Comparison of ENCODE assay signal across 1 cellular context in the genomic region with DNA sequence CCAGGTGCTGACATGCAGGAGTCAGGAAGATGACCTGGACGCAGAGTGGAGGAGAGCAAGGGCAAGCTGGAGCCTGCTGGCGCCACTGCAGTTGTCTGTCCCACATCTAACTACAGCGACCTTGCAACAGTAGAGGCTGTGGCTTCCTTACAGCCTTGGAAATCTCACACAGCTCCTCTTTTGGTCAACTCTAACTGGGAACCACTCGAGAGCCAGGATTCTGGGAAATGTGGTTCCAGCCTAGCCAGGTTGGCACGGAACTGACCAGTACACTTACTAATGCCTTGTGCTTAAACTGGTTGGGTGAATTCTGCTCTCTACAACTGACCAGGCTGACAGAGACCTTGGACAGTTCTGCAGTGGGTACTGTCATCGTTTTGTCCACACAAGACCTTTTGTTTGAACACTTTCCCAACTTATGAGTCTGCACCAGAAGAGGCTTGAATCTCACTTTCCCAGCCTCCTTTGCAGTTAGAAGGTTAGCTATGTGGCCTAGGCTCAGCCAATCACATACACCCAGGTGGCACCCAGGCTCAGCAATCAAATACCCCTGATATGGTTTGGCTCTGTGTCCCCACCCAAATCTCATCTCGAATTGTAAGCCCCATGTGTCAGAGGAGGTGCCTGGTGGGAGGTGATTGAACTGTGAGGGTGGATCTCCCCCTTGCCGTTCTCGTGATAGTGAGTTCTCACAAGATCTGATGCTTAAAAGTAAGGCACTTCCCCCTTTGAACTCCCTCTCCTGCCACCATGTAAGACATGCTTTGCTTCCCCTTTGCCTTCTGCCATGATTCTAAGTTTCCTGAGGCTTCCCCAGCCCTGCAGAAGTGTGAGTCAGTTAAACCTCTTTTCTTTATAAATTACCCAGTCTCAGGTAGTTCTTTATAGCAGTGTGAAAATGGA.
TF ChIP-seq lines count a peak whose summit lies in the region.

No MANE protein-coding gene starts in this region.

TF ChIP-seq in HepG2, 621 proteins besides CTCF, POLR2A, EP300 and RAD21 (continued from another document and continues in another):
- TF ChIP-seq, protein P1, sequence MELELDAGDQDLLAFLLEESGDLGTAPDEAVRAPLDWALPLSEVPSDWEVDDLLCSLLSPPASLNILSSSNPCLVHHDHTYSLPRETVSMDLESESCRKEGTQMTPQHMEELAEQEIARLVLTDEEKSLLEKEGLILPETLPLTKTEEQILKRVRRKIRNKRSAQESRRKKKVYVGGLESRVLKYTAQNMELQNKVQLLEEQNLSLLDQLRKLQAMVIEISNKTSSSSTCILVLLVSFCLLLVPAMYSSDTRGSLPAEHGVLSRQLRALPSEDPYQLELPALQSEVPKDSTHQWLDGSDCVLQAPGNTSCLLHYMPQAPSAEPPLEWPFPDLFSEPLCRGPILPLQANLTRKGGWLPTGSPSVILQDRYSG (CRISPR knock-in tag; IDR thresholded peaks at IDR 0.05): no peak
- TF ChIP-seq, protein P2, sequence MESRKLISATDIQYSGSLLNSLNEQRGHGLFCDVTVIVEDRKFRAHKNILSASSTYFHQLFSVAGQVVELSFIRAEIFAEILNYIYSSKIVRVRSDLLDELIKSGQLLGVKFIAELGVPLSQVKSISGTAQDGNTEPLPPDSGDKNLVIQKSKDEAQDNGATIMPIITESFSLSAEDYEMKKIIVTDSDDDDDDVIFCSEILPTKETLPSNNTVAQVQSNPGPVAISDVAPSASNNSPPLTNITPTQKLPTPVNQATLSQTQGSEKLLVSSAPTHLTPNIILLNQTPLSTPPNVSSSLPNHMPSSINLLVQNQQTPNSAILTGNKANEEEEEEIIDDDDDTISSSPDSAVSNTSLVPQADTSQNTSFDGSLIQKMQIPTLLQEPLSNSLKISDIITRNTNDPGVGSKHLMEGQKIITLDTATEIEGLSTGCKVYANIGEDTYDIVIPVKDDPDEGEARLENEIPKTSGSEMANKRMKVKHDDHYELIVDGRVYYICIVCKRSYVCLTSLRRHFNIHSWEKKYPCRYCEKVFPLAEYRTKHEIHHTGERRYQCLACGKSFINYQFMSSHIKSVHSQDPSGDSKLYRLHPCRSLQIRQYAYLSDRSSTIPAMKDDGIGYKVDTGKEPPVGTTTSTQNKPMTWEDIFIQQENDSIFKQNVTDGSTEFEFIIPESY (CRISPR knock-in tag; IDR thresholded peaks at IDR 0.05): no peak
- no peak for TF ChIP-seq SRSF9 (IDR thresholded peaks at IDR 0.05; ENCODE audit: borderline replicate concordance, insufficient read depth, low read depth, low read length, poor library complexity, severe bottlenecking)
- no peak; the same call in 1 of the 2 replicates for TF ChIP-seq BRD4 (CRISPR knock-in tag; IDR thresholded peaks at IDR 0.05)
- no peak for TF ChIP-seq ZNF564 (CRISPR knock-in tag; IDR thresholded peaks at IDR 0.05)
- TF ChIP-seq MYC (CRISPR knock-in tag; IDR thresholded peaks at IDR 0.05; ENCODE audit: borderline replicate concordance): no peak
- no peak for TF ChIP-seq SIX4 (CRISPR knock-in tag; IDR thresholded peaks at IDR 0.05)
- TF ChIP-seq, protein P3, sequence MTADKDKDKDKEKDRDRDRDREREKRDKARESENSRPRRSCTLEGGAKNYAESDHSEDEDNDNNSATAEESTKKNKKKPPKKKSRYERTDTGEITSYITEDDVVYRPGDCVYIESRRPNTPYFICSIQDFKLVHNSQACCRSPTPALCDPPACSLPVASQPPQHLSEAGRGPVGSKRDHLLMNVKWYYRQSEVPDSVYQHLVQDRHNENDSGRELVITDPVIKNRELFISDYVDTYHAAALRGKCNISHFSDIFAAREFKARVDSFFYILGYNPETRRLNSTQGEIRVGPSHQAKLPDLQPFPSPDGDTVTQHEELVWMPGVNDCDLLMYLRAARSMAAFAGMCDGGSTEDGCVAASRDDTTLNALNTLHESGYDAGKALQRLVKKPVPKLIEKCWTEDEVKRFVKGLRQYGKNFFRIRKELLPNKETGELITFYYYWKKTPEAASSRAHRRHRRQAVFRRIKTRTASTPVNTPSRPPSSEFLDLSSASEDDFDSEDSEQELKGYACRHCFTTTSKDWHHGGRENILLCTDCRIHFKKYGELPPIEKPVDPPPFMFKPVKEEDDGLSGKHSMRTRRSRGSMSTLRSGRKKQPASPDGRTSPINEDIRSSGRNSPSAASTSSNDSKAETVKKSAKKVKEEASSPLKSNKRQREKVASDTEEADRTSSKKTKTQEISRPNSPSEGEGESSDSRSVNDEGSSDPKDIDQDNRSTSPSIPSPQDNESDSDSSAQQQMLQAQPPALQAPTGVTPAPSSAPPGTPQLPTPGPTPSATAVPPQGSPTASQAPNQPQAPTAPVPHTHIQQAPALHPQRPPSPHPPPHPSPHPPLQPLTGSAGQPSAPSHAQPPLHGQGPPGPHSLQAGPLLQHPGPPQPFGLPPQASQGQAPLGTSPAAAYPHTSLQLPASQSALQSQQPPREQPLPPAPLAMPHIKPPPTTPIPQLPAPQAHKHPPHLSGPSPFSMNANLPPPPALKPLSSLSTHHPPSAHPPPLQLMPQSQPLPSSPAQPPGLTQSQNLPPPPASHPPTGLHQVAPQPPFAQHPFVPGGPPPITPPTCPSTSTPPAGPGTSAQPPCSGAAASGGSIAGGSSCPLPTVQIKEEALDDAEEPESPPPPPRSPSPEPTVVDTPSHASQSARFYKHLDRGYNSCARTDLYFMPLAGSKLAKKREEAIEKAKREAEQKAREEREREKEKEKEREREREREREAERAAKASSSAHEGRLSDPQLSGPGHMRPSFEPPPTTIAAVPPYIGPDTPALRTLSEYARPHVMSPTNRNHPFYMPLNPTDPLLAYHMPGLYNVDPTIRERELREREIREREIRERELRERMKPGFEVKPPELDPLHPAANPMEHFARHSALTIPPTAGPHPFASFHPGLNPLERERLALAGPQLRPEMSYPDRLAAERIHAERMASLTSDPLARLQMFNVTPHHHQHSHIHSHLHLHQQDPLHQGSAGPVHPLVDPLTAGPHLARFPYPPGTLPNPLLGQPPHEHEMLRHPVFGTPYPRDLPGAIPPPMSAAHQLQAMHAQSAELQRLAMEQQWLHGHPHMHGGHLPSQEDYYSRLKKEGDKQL (CRISPR knock-in tag; IDR thresholded peaks at IDR 0.05; ENCODE audit: low read depth): 0 out of 2 replicates have a peak, but pooled peaks have one; percentile 29
- TF ChIP-seq, protein P4, sequence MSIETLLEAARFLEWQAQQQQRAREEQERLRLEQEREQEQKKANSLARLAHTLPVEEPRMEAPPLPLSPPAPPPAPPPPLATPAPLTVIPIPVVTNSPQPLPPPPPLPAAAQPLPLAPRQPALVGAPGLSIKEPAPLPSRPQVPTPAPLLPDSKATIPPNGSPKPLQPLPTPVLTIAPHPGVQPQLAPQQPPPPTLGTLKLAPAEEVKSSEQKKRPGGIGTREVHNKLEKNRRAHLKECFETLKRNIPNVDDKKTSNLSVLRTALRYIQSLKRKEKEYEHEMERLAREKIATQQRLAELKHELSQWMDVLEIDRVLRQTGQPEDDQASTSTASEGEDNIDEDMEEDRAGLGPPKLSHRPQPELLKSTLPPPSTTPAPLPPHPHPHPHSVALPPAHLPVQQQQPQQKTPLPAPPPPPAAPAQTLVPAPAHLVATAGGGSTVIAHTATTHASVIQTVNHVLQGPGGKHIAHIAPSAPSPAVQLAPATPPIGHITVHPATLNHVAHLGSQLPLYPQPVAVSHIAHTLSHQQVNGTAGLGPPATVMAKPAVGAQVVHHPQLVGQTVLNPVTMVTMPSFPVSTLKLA (IDR thresholded peaks at IDR 0.05): no peak
- TF ChIP-seq PHF21A (CRISPR knock-in tag; IDR thresholded peaks at IDR 0.05): no peak; the same call in 1 of the 2 replicates
- TF ChIP-seq, protein P5, sequence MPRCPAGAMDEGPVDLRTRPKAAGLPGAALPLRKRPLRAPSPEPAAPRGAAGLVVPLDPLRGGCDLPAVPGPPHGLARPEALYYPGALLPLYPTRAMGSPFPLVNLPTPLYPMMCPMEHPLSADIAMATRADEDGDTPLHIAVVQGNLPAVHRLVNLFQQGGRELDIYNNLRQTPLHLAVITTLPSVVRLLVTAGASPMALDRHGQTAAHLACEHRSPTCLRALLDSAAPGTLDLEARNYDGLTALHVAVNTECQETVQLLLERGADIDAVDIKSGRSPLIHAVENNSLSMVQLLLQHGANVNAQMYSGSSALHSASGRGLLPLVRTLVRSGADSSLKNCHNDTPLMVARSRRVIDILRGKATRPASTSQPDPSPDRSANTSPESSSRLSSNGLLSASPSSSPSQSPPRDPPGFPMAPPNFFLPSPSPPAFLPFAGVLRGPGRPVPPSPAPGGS (CRISPR knock-in tag; IDR thresholded peaks at IDR 0.05): peak; percentile 74; the same call in 1 of the 2 replicates
- TF ChIP-seq, protein P6, sequence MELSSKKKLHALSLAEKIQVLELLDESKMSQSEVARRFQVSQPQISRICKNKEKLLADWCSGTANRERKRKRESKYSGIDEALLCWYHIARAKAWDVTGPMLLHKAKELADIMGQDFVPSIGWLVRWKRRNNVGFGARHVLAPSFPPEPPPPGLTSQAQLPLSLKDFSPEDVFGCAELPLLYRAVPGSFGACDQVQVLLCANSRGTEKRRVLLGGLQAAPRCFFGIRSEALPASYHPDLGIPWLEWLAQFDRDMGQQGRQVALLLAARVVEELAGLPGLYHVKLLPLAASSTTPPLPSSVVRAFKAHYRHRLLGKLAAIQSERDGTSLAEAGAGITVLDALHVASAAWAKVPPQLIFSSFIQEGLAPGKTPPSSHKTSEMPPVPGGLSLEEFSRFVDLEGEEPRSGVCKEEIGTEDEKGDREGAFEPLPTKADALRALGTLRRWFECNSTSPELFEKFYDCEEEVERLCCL (CRISPR knock-in tag; IDR thresholded peaks at IDR 0.05; ENCODE audit: borderline replicate concordance): no peak
- TF ChIP-seq PAWR (CRISPR knock-in tag; IDR thresholded peaks at IDR 0.05; ENCODE audit: borderline replicate concordance): no peak
- peak; percentile 77; the same call in 1 of the 2 replicates for TF ChIP-seq ZNF274 (CRISPR knock-in tag; IDR thresholded peaks at IDR 0.05)
- no peak for TF ChIP-seq CC2D1A (CRISPR knock-in tag; IDR thresholded peaks at IDR 0.05)
- 0 out of 2 replicates have a peak, but pooled peaks have one; percentile 25 for TF ChIP-seq MEIS1 (CRISPR knock-in tag; IDR thresholded peaks at IDR 0.05; ENCODE audit: borderline replicate concordance)
- TF ChIP-seq, protein P7, sequence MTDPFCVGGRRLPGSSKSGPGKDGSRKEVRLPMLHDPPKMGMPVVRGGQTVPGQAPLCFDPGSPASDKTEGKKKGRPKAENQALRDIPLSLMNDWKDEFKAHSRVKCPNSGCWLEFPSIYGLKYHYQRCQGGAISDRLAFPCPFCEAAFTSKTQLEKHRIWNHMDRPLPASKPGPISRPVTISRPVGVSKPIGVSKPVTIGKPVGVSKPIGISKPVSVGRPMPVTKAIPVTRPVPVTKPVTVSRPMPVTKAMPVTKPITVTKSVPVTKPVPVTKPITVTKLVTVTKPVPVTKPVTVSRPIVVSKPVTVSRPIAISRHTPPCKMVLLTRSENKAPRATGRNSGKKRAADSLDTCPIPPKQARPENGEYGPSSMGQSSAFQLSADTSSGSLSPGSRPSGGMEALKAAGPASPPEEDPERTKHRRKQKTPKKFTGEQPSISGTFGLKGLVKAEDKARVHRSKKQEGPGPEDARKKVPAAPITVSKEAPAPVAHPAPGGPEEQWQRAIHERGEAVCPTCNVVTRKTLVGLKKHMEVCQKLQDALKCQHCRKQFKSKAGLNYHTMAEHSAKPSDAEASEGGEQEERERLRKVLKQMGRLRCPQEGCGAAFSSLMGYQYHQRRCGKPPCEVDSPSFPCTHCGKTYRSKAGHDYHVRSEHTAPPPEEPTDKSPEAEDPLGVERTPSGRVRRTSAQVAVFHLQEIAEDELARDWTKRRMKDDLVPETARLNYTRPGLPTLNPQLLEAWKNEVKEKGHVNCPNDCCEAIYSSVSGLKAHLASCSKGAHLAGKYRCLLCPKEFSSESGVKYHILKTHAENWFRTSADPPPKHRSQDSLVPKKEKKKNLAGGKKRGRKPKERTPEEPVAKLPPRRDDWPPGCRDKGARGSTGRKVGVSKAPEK (CRISPR knock-in tag; IDR thresholded peaks at IDR 0.05; ENCODE audit: borderline replicate concordance): 0 out of 2 replicates have a peak, but pooled peaks have one; percentile 30
- peak; percentile 49; the same call in 1 of the 2 replicates for TF ChIP-seq SP4 (CRISPR knock-in tag; IDR thresholded peaks at IDR 0.05)
- TF ChIP-seq SALL2 (CRISPR knock-in tag; IDR thresholded peaks at IDR 0.05): no peak; the same call in 1 of the 2 replicates
- TF ChIP-seq KMT2B (CRISPR knock-in tag; IDR thresholded peaks at IDR 0.05): no peak
- no peak; the same call in 1 of the 2 replicates for TF ChIP-seq ZNF343 (CRISPR knock-in tag; IDR thresholded peaks at IDR 0.05)
- TF ChIP-seq HNF4G (IDR thresholded peaks at IDR 0.05; ENCODE audit: borderline replicate concordance, low read depth, low read length): no peak
- TF ChIP-seq HNF4G (CRISPR knock-in tag; IDR thresholded peaks at IDR 0.05; ENCODE audit: borderline replicate concordance, low read depth): no peak
- no peak for TF ChIP-seq SCMH1 (CRISPR knock-in tag; IDR thresholded peaks at IDR 0.05; ENCODE audit: borderline replicate concordance)
- no peak for TF ChIP-seq ZNF264 (CRISPR knock-in tag; IDR thresholded peaks at IDR 0.05)
- TF ChIP-seq GATA4 (IDR thresholded peaks at IDR 0.05; ENCODE audit: borderline replicate concordance, low read depth): no peak
- TF ChIP-seq, protein P8, sequence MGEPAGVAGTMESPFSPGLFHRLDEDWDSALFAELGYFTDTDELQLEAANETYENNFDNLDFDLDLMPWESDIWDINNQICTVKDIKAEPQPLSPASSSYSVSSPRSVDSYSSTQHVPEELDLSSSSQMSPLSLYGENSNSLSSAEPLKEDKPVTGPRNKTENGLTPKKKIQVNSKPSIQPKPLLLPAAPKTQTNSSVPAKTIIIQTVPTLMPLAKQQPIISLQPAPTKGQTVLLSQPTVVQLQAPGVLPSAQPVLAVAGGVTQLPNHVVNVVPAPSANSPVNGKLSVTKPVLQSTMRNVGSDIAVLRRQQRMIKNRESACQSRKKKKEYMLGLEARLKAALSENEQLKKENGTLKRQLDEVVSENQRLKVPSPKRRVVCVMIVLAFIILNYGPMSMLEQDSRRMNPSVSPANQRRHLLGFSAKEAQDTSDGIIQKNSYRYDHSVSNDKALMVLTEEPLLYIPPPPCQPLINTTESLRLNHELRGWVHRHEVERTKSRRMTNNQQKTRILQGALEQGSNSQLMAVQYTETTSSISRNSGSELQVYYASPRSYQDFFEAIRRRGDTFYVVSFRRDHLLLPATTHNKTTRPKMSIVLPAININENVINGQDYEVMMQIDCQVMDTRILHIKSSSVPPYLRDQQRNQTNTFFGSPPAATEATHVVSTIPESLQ (CRISPR knock-in tag; conservative IDR thresholded peaks at IDR 0.05): no peak
- TF ChIP-seq ZNF761 (CRISPR knock-in tag; conservative IDR thresholded peaks at IDR 0.05): no peak
- TF ChIP-seq, protein P9, sequence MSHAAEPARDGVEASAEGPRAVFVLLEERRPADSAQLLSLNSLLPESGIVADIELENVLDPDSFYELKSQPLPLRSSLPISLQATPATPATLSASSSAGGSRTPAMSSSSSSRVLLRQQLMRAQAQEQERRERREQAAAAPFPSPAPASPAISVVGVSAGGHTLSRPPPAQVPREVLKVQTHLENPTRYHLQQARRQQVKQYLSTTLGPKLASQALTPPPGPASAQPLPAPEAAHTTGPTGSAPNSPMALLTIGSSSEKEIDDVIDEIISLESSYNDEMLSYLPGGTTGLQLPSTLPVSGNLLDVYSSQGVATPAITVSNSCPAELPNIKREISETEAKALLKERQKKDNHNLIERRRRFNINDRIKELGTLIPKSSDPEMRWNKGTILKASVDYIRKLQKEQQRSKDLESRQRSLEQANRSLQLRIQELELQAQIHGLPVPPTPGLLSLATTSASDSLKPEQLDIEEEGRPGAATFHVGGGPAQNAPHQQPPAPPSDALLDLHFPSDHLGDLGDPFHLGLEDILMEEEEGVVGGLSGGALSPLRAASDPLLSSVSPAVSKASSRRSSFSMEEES (CRISPR knock-in tag; IDR thresholded peaks at IDR 0.05): peak; percentile 54; the same call in 1 of the 2 replicates
- TF ChIP-seq CCDC6 (CRISPR knock-in tag; IDR thresholded peaks at IDR 0.05): no peak; the same call in 1 of the 2 replicates
